Comparison of ENCODE assay signal across 9 cellular contexts in the genomic region with DNA sequence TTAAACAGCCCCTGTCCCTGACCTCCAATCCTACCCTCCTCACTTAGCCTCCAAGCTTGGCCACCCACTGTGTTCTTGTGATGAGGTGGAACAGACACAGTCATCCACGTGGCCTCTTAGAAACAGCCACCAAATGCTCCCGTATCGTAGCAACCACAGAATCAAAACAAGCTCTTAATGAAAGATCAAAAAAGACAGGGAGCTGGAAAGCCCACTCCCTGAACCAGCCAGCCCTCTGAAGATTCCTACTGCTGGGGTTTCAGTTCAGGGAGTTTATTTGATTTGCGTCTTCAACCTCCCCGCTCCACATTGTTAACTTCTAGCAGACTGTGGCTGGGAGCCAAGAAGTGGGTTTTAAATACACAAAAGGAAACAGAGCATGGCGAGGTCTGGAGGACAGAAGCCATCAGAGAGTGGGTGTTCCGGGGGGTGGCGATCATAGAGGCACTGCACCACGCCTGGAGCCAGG.
A peak's percentile ranks its signal among the peaks of the same experiment; 100 is the strongest.
DNase-seq lines count a peak whose midpoint lies in the region; ATAC-seq, FAIRE-seq and TF ChIP-seq lines count a peak whose summit lies in the region.
"Had no signal": no experiment of that assay in that cellular context is flagged by ENCODE, and none has a peak within 500 bp of the region (broad histone marks: within the 10 kb centered on the region; RNA-seq: fewer than 3 reads in every experiment).

No MANE protein-coding gene starts in this region.

- H3K4me3 Mint-ChIP-seq in stimulated activated naive B cell treated with anti-CD40 and anti-IgM and Interleukin-4, amounts not matched to agents 10 μg/mL and 1 μg/mL and 100 μg/mL, for 72 hours, result no peak overlapping the region

- no peak for TF ChIP-seq POLR2A in H54 (IDR thresholded peaks at IDR 0.05; ENCODE audit: low read depth, low read length)

- peaks cover 2 to 11% of the 10 kb centered on the region in 2 donors for H3K9me3 Mint-ChIP-seq in stimulated activated naive B cell treated with anti-CD40 and anti-IgM and Interleukin-4, amounts not matched to agents 10 μg/mL and 1 μg/mL and 100 μg/mL, for 72 hours

- peaks cover 26 to 36% of the 10 kb centered on the region in 2 donors for H3K36me3 Mint-ChIP-seq in stimulated activated naive B cell treated with anti-CD40 and anti-IgM and Interleukin-4, amounts not matched to agents 10 μg/mL and 1 μg/mL and 100 μg/mL, for 72 hours

- H3K27ac Mint-ChIP-seq in stimulated activated naive B cell treated with anti-CD40 and anti-IgM and Interleukin-4, amounts not matched to agents 10 μg/mL and 1 μg/mL and 100 μg/mL, for 72 hours, result peak overlapping the region; percentile 66

- DNase-seq in NCI-H2081 (lab: John Stamatoyannopoulos, UW) (peak; percentile 9 to 49), NCI-H2081 treated with DMSO at 0.1 percent for 48 hours (lab: John Stamatoyannopoulos, UW) (no peak), NCI-H774 (lab: John Stamatoyannopoulos, UW) (peak; percentile 7), glomerular visceral epithelial cell (ENCODE audit: extremely low spot score) (peak; percentile 74), H54 (ENCODE audit: insufficient read length, low spot score) (no peak), GM03348 (ENCODE audit: low spot score) (no peak)
- DNase-seq in stimulated activated naive B cell treated with anti-CD40 and anti-IgM and Interleukin-4, amounts not matched to agents 10 μg/mL and 1 μg/mL and 100 μg/mL, for 72 hours, result no peak

- ATAC-seq in stimulated activated naive B cell treated with anti-CD40 and anti-IgM and Interleukin-4, amounts not matched to agents 10 μg/mL and 1 μg/mL and 100 μg/mL, for 72 hours (replicated peaks), result peak; percentile 36 to 73
- no peak for ATAC-seq in GM19452 (IDR thresholded peaks at IDR 0.05; ENCODE audit: unreplicated experiment)

- no peak for FAIRE-seq in H54 (lab: Jason Lieb, UNC)
- FAIRE-seq: A204.1 had no signal

- peaks cover 6 to 9% of the 10 kb centered on the region in 2 donors for H3K4me1 Mint-ChIP-seq in stimulated activated naive B cell treated with anti-CD40 and anti-IgM and Interleukin-4, amounts not matched to agents 10 μg/mL and 1 μg/mL and 100 μg/mL, for 72 hours

- H3K27me3 Mint-ChIP-seq in stimulated activated naive B cell treated with anti-CD40 and anti-IgM and Interleukin-4, amounts not matched to agents 10 μg/mL and 1 μg/mL and 100 μg/mL, for 72 hours, result no peaks in the 10 kb centered on the region

Comparison
In these comparisons a context has a peak if more than half of its experiments do, and no peak if none do; other contexts are left out.
1. DNase-seq: peak in NCI-H2081 (2 of 2), NCI-H774 (single experiment) and glomerular visceral epithelial cell (single experiment); none in NCI-H2081 treated with DMSO at 0.1 percent for 48 hours (single experiment), stimulated activated naive B cell treated with anti-CD40 and anti-IgM and Interleukin-4, amounts not matched to agents 10 μg/mL and 1 μg/mL and 100 μg/mL, for 72 hours (single experiment), H54 (single experiment) and GM03348 (single experiment).